In the genomic region with DNA sequence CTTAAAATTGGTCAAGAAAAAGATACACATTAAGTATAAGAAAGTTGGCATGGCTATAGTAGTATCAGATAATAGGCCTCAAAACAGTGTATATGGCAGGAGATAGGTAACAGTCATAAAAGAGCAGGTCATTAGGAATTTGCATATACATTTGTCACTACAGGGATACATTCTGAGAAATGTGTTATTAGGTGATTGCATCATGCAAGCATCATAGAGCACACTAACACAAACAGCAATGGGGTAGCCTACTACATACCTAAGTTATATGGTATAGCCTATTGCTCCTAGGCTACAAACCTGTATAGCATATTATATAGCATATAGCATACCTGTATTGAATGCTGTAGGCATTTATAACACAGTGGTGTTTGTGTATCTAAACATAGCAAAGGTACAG, we compare ENCODE assay signal across 16 cellular contexts. TPM values are rescaled to one million over a fixed set of nuclear protein-coding genes. Genes with fewer than 3 reads are reported as not detected.
DNase-seq lines count a peak whose midpoint lies in the region; ATAC-seq, FAIRE-seq and TF ChIP-seq lines count a peak whose summit lies in the region.
"Had no signal": no experiment of that assay in that cellular context is flagged by ENCODE, and none has a peak within 500 bp of the region (broad histone marks: within the 10 kb centered on the region; RNA-seq: fewer than 3 reads in every experiment).

No MANE protein-coding gene starts in this region.

- no peaks in the 10 kb centered on the region for H3K27me3 Mint-ChIP-seq in CD8-positive, alpha-beta memory T cell
- H3K27me3 Mint-ChIP-seq in astrocyte (ENCODE audit: low read depth, unreplicated experiment): no peaks in the 10 kb centered on the region
- no peaks in the 10 kb centered on the region for H3K27me3 Mint-ChIP-seq in T-cell
- H3K27me3 Mint-ChIP-seq: B cell had no signal

- H3K4me1 ChIP-seq in CD8-positive, alpha-beta memory T cell (ENCODE audit: insufficient read depth, low read length): peaks cover 8% of the 10 kb centered on the region
- H3K4me1 ChIP-seq in OCI-LY7 (ENCODE audit: insufficient read depth, low read length, poor library complexity, severe bottlenecking) (peaks cover 7% of the 10 kb centered on the region), astrocyte (ENCODE audit: insufficient read depth, low read length) (no peaks in the 10 kb centered on the region), osteoblast (ENCODE audit: insufficient read depth, low read length) (peaks cover 3% of the 10 kb centered on the region), hepatocyte (ENCODE audit: insufficient read depth) (peaks cover 5% of the 10 kb centered on the region)
- H3K4me1 ChIP-seq: Caco-2 had no signal

- peaks cover 14% of the 10 kb centered on the region for H3K36me3 ChIP-seq in CD8-positive, alpha-beta memory T cell (ENCODE audit: insufficient read depth, low read length)
- H3K36me3 ChIP-seq in OCI-LY7 (ENCODE audit: insufficient read depth, low read length) (peaks cover 73% of the 10 kb centered on the region), astrocyte (ENCODE audit: insufficient read depth, low read length) (peaks cover 24% of the 10 kb centered on the region), osteoblast (ENCODE audit: insufficient read depth, low read length) (peaks cover 42% of the 10 kb centered on the region), hepatocyte (replicated peaks; ENCODE audit: insufficient read depth, low read depth) (peaks cover 19% of the 10 kb centered on the region)

- TSS peak; percentile 4 for BruUV-seq in OCI-LY7 (replicated peaks; lab: Mats Ljungman, UMichigan)

- H3K4me3 Mint-ChIP-seq in CD8-positive, alpha-beta memory T cell: no peak overlapping the region
- H3K4me3 Mint-ChIP-seq in astrocyte (ENCODE audit: unreplicated experiment) (peak overlapping the region; percentile 0), T-cell (no peak overlapping the region)
- H3K4me3 Mint-ChIP-seq: B cell, H9 had no signal

- no peak overlapping the region for H3K27ac ChIP-seq in CD8-positive, alpha-beta memory T cell (ENCODE audit: low read depth, low read length)
- H3K27ac ChIP-seq in OCI-LY7 (ENCODE audit: low read depth, low read length, poor library complexity, severe bottlenecking) (no peak overlapping the region), astrocyte (ENCODE audit: low read depth, low read length) (no peak overlapping the region), osteoblast (ENCODE audit: low read depth, low read length) (no peak overlapping the region), hepatocyte (no peak overlapping the region)
- H3K27ac ChIP-seq: BLaER1 treated with 17β-estradiol and CSF1 and Interleukin-3, amounts not matched to agents 10 nM and 100 nM had no signal

- peaks cover 9 to 12% (median 9%) of the 10 kb centered on the region in 3 donors for H3K4me1 Mint-ChIP-seq in CD8-positive, alpha-beta memory T cell
- H3K4me1 Mint-ChIP-seq in astrocyte (ENCODE audit: low read depth, unreplicated experiment) (peaks cover 10% of the 10 kb centered on the region), T-cell (peaks cover 9 to 11% (median 10%) of the 10 kb centered on the region in 3 donors)

- H3K9ac ChIP-seq in astrocyte (ENCODE audit: low read length): no peak overlapping the region
- H3K9ac ChIP-seq: BLaER1 treated with 17β-estradiol and CSF1 and Interleukin-3, amounts not matched to agents 10 nM and 100 nM had no signal

- TF ChIP-seq CTCF in OCI-LY7 (conservative IDR thresholded peaks at IDR 0.05; ENCODE audit: low read length) (no peak), astrocyte (IDR thresholded peaks at IDR 0.05; ENCODE audit: insufficient read depth, low read depth, low read length) (no peak), osteoblast (IDR thresholded peaks at IDR 0.05; ENCODE audit: extremely low read depth, low read depth, low read length) (no peak), hepatocyte (IDR thresholded peaks at IDR 0.05; ENCODE audit: poor library complexity) (no peak)

- H3K27ac Mint-ChIP-seq in CD8-positive, alpha-beta memory T cell: no peak overlapping the region
- H3K27ac Mint-ChIP-seq in astrocyte (ENCODE audit: unreplicated experiment) (no peak overlapping the region), T-cell (no peak overlapping the region)
- H3K27ac Mint-ChIP-seq: B cell, H9 had no signal

- no peak for ATAC-seq in T-cell (replicated peaks in 1 of 4)

- FAIRE-seq in astrocyte (lab: Jason Lieb, UNC): no peak
- FAIRE-seq: D721Med, GM12891, GM19239, H1, HTR-8/SVneo had no signal

- no peaks in the 10 kb centered on the region for H4K20me1 ChIP-seq in OCI-LY7 (ENCODE audit: insufficient read depth, low read length)
- H4K20me1 ChIP-seq in astrocyte (ENCODE audit: insufficient read depth, low read length): no peaks in the 10 kb centered on the region
- no peaks in the 10 kb centered on the region for H4K20me1 ChIP-seq in osteoblast (ENCODE audit: insufficient read depth, low read length)
- H4K20me1 ChIP-seq in hepatocyte (ENCODE audit: insufficient read depth, poor library complexity, severe bottlenecking): no peaks in the 10 kb centered on the region
- H4K20me1 ChIP-seq: BLaER1 treated with 17β-estradiol and CSF1 and Interleukin-3, amounts not matched to agents 10 nM and 100 nM had no signal

- intact Hi-C loops in OCI-LY7 (cut with micrococcal nuclease; ENCODE audit: unreplicated experiment): no loop called here

- POLR2A ChIA-PET in CD8-positive, alpha-beta memory T cell (lab: Charles Lee): interaction anchor here (0.6 kb wide), 1 partner anchor 13 kb away, joined by 6 read pairs; no protein-coding TSS in a partner anchor
- POLR2A ChIA-PET in OCI-LY7 (lab: Charles Lee): no interaction called here
- POLR2A ChIA-PET in T-cell (lab: Charles Lee): interaction anchor here in 1 of 2 donors (0.7 kb wide), 1 partner anchor 17 kb away, joined by 5 read pairs; no protein-coding TSS in a partner anchor

- no peaks in the 10 kb centered on the region for H3K27me3 ChIP-seq in CD8-positive, alpha-beta memory T cell (ENCODE audit: insufficient read depth, low read length, poor library complexity, severe bottlenecking)
- H3K27me3 ChIP-seq in astrocyte (ENCODE audit: insufficient read depth, low read length): no peaks in the 10 kb centered on the region
- no peaks in the 10 kb centered on the region for H3K27me3 ChIP-seq in osteoblast (ENCODE audit: insufficient read depth, low read length)
- H3K27me3 ChIP-seq in hepatocyte: no peaks in the 10 kb centered on the region
- H3K27me3 ChIP-seq: BLaER1 treated with 17β-estradiol and CSF1 and Interleukin-3, amounts not matched to agents 10 nM and 100 nM had no signal

- DNase-seq in CD8-positive, alpha-beta memory T cell: no peak
- DNase-seq in OCI-LY7 (ENCODE audit: low spot score): no peak
- no peak for DNase-seq in astrocyte (ENCODE audit: low read depth)
- DNase-seq in osteoblast (ENCODE audit: insufficient read length, low spot score, missing footprints): peak; percentile 9
- no peak for DNase-seq in T-cell
- no peak for DNase-seq in stimulated activated CD4-positive, alpha-beta T cell treated with anti-CD3 and anti-CD28 coated beads, Interleukin-2, amount 100 ng/mL, for 24 hours
- DNase-seq in hepatocyte (ENCODE audit: low spot score): no peak
- DNase-seq: Caco-2, H9 had no signal

- peaks cover 34 to 61% (median 55%) of the 10 kb centered on the region in 3 donors for H3K36me3 Mint-ChIP-seq in CD8-positive, alpha-beta memory T cell
- H3K36me3 Mint-ChIP-seq in astrocyte (ENCODE audit: low read depth, unreplicated experiment) (peaks cover 48% of the 10 kb centered on the region), T-cell (peaks cover 70% of the 10 kb centered on the region)

- H3K9me2 ChIP-seq in OCI-LY7 (ENCODE audit: insufficient read depth, low read length): 0 out of 2 replicates have a peak, but pooled peaks cover 3% of the 10 kb centered on the region
- H3K9me2 ChIP-seq in hepatocyte (replicated peaks; ENCODE audit: insufficient read depth): no peaks in the 10 kb centered on the region

- no peak overlapping the region for H3K4me2 ChIP-seq in OCI-LY7 (ENCODE audit: low read length)
- no peak overlapping the region for H3K4me2 ChIP-seq in astrocyte (ENCODE audit: low read length)
- H3K4me2 ChIP-seq in osteoblast (ENCODE audit: insufficient read depth, low read length): no peak overlapping the region
- H3K4me2 ChIP-seq in hepatocyte: no peak overlapping the region
- H3K4me2 ChIP-seq: BLaER1 treated with 17β-estradiol and CSF1 and Interleukin-3, amounts not matched to agents 10 nM and 100 nM had no signal

- peak overlapping the region; percentile 14 for H3K4me3 ChIP-seq in CD8-positive, alpha-beta memory T cell (ENCODE audit: low read length)
- H3K4me3 ChIP-seq in OCI-LY7 (ENCODE audit: low read depth, low read length, poor library complexity, severe bottlenecking): no peak overlapping the region
- H3K4me3 ChIP-seq in astrocyte (ENCODE audit: insufficient read depth, low read depth, low read length): no peak overlapping the region
- no peak overlapping the region for H3K4me3 ChIP-seq in osteoblast (ENCODE audit: insufficient read depth, low read length)
- no peak overlapping the region for H3K4me3 ChIP-seq in hepatocyte

- H3K9me3 Mint-ChIP-seq in CD8-positive, alpha-beta memory T cell: peaks cover 5 to 33% (median 14%) of the 10 kb centered on the region in 5 donors
- H3K9me3 Mint-ChIP-seq in astrocyte (ENCODE audit: unreplicated experiment) (peaks cover 26% of the 10 kb centered on the region), T-cell (peaks cover 14 to 25% (median 19%) of the 10 kb centered on the region in 3 donors)

- H2AFZ ChIP-seq in OCI-LY7 (ENCODE audit: low read length): no peak overlapping the region
- H2AFZ ChIP-seq in astrocyte (ENCODE audit: low read depth, low read length): no peak overlapping the region
- H2AFZ ChIP-seq in osteoblast (ENCODE audit: low read length): no peak overlapping the region
- no peak overlapping the region for H2AFZ ChIP-seq in hepatocyte

- no peaks in the 10 kb centered on the region for H3K9me3 ChIP-seq in CD8-positive, alpha-beta memory T cell (ENCODE audit: low read length)
- H3K9me3 ChIP-seq in OCI-LY7 (ENCODE audit: low read length) (peaks cover 26% of the 10 kb centered on the region; the same call in 1 of the 2 replicates), astrocyte (ENCODE audit: insufficient read depth, low read depth, low read length) (peaks cover 6% of the 10 kb centered on the region), osteoblast (ENCODE audit: low read depth, low read length) (no peaks in the 10 kb centered on the region), hepatocyte (ENCODE audit: low read depth) (peaks cover 6% of the 10 kb centered on the region)

- CTCF ChIA-PET in CD8-positive, alpha-beta memory T cell (lab: Charles Lee): no interaction called here
- CTCF ChIA-PET in OCI-LY7 (lab: Charles Lee; ENCODE audit: unreplicated experiment) (no interaction called here), T-cell (lab: Charles Lee) (no interaction called here)

- H3K79me2 ChIP-seq in OCI-LY7 (ENCODE audit: insufficient read depth, low read depth, low read length): peaks cover 8% of the 10 kb centered on the region; the same call in 1 of the 2 replicates
- peaks cover 29% of the 10 kb centered on the region for H3K79me2 ChIP-seq in astrocyte (ENCODE audit: insufficient read depth, low read length)
- H3K79me2 ChIP-seq in osteoblast (ENCODE audit: insufficient read depth, low read length): peaks cover 25% of the 10 kb centered on the region
- peaks cover 47% of the 10 kb centered on the region for H3K79me2 ChIP-seq in hepatocyte

RNA-seq across cellular contexts. Expression of a gene that starts 6.2 kb away (rescaled TPM):
- 10 to 100 TPM; 15.6 to 16.4 TPM for total RNA-seq in CD8-positive, alpha-beta memory T cell
- 8.6 TPM for polyA plus RNA-seq in CD8-positive, alpha-beta memory T cell
- 9.0 and 11.6 TPM in 2 replicates for total RNA-seq in OCI-LY7 (2014; rRNA removed; shearing (Covaris generic))
- total RNA-seq in OCI-LY7 (2022) (13.4 and 18.6 TPM in 2 replicates), astrocyte (11.9 and 13.9 TPM in 2 replicates), osteoblast (11.9 and 13.3 TPM in 2 replicates), T-cell (10 to 100 TPM; 25.6 to 34.2 (median 30.8) TPM), hepatocyte (11.1 and 14.6 TPM in 2 replicates)
- polyA plus RNA-seq in hepatocyte: 6.3 and 8.7 TPM in 2 replicates

RNA-seq across cellular contexts. Expression of a gene that starts 25.9 kb away (rescaled TPM):
- total RNA-seq in CD8-positive, alpha-beta memory T cell: 10 to 100 TPM in 1 of 2 experiments, 1 to 10 TPM in 1; 10.0 to 10.3 TPM
- 7.7 TPM for polyA plus RNA-seq in CD8-positive, alpha-beta memory T cell
- 1.1 and 2.1 TPM in 2 replicates for total RNA-seq in OCI-LY7 (2014; rRNA removed; shearing (Covaris generic))
- total RNA-seq in OCI-LY7 (2022) (2.1 and 3.2 TPM in 2 replicates), astrocyte (9.7 and 12.3 TPM in 2 replicates), osteoblast (12.3 and 16.2 TPM in 2 replicates), T-cell (10 to 100 TPM; 10.4 to 21.8 (median 18.6) TPM), hepatocyte (6.2 and 10.3 TPM in 2 replicates)
- 2.4 and 4.7 TPM in 2 replicates for polyA plus RNA-seq in hepatocyte

RNA-seq across cellular contexts. Expression of a gene that starts 51.2 kb away (rescaled TPM):
- total RNA-seq in CD8-positive, alpha-beta memory T cell: 10 to 100 TPM in 1 of 2 experiments, 1 to 10 TPM in 1; 6.9 to 10.3 TPM
- polyA plus RNA-seq in CD8-positive, alpha-beta memory T cell: 7.1 TPM
- 9.9 and 11.1 TPM in 2 replicates for total RNA-seq in OCI-LY7 (2014; rRNA removed; shearing (Covaris generic))
- 14.5 and 17.5 TPM in 2 replicates for total RNA-seq in OCI-LY7 (2022)
- total RNA-seq in astrocyte: 22.3 and 26.6 TPM in 2 replicates
- 15.6 and 35.4 TPM in 2 replicates for total RNA-seq in osteoblast
- total RNA-seq in T-cell: 10 to 100 TPM in 3 of 5 donors, 1 to 10 TPM in 2; 8.4 to 14.2 (median 10.3) TPM
- total RNA-seq in hepatocyte: 16.4 and 20.3 TPM in 2 replicates
- polyA plus RNA-seq in hepatocyte: 11.8 and 12.9 TPM in 2 replicates
